ENCODE assay signal across 24 cellular contexts in genomic region chrX:17710836-17711235, GRCh38. TPM values are rescaled to one million over a fixed set of nuclear protein-coding genes. Genes with fewer than 3 reads are reported as not detected.
DNase-seq lines count a peak whose midpoint lies in the region; ATAC-seq and TF ChIP-seq lines count a peak whose summit lies in the region.
"Had no signal": no experiment of that assay in that cellular context is flagged by ENCODE, and none has a peak within 500 bp of the region (broad histone marks: within the 10 kb centered on the region; RNA-seq: fewer than 3 reads in every experiment).

No MANE protein-coding gene starts in this region.

- H4K20me1 ChIP-seq in hepatocyte (ENCODE audit: insufficient read depth, poor library complexity, severe bottlenecking): no peaks in the 10 kb centered on the region

- H3K4me2 ChIP-seq in hepatocyte: no peak overlapping the region
- H3K4me2 ChIP-seq: BLaER1 treated with 17β-estradiol and CSF1 and Interleukin-3, amounts not matched to agents 10 nM and 100 nM had no signal

- TF ChIP-seq CTCF in hepatocyte (IDR thresholded peaks at IDR 0.05; ENCODE audit: poor library complexity): no peak

- H3K27me3 ChIP-seq in adipocyte (replicated peaks; ENCODE audit: control insufficient read depth, insufficient read depth, low read length) (no peaks in the 10 kb centered on the region), hepatocyte (no peaks in the 10 kb centered on the region)

- no peak overlapping the region for H3K9ac ChIP-seq in adipocyte (ENCODE audit: low read length)
- H3K9ac ChIP-seq: BLaER1 treated with 17β-estradiol and CSF1 and Interleukin-3, amounts not matched to agents 10 nM and 100 nM; GM23248 had no signal

- DNase-seq in EH (ENCODE audit: low read depth) (peak; percentile 27), adipocyte (ENCODE audit: low read depth) (peak; percentile 51), hepatocyte (ENCODE audit: low spot score) (peak; percentile 32), renal cortical epithelial cell (ENCODE audit: low read depth) (peak; percentile 43), iPS-NIHi7 (ENCODE audit: extremely low spot score) (no peak)
- DNase-seq in activated CD4-positive, alpha-beta T cell treated with anti-CD3 and anti-CD28 coated beads, Interleukin-2, amount 50 U/mL, for 48 hours: no peak
- DNase-seq in natural killer cell treated with Interleukin-12 subunit alpha and Interleukin-12 subunit beta and Interleukin-15 and Interleukin-18, amount 100 ng/mL, for 72 hours (ENCODE audit: low spot score): no peak
- DNase-seq: CD4-positive, alpha-beta memory T cell; DMS 273 treated with DMSO at 0.1 percent for 48 hours; DMS79 treated with DMSO at 0.1 percent for 48 hours; GM23248; KG1; NCI-H1092; NCI-H1436 treated with DMSO at 0.1 percent for 48 hours; NCI-H1930; NCI-H2227 treated with DMSO at 0.1 percent for 48 hours; NCI-H510A treated with DMSO at 0.1 percent for 48 hours; NCI-H774; NK-92 treated with Interleukin-12 subunit alpha and Interleukin-12 subunit beta, amount 100 ng/mL, for 24 hours had no signal

- no peaks in the 10 kb centered on the region for H3K4me1 Mint-ChIP-seq in natural killer cell treated with Interleukin-12 subunit alpha and Interleukin-12 subunit beta and Interleukin-15 and Interleukin-18, amount 100 ng/mL, for 72 hours (ENCODE audit: low read depth in 2 of 2)

- no peak overlapping the region for H3K4me3 Mint-ChIP-seq in natural killer cell treated with Interleukin-12 subunit alpha and Interleukin-12 subunit beta and Interleukin-15 and Interleukin-18, amount 100 ng/mL, for 72 hours
- H3K4me3 Mint-ChIP-seq: CD4-positive, alpha-beta memory T cell had no signal

- no peaks in the 10 kb centered on the region for H3K9me3 Mint-ChIP-seq in natural killer cell treated with Interleukin-12 subunit alpha and Interleukin-12 subunit beta and Interleukin-15 and Interleukin-18, amount 100 ng/mL, for 72 hours
- H3K9me3 Mint-ChIP-seq: CD4-positive, alpha-beta memory T cell had no signal

- H3K27me3 Mint-ChIP-seq in natural killer cell treated with Interleukin-12 subunit alpha and Interleukin-12 subunit beta and Interleukin-15 and Interleukin-18, amount 100 ng/mL, for 72 hours: peaks cover 11 to 14% of the 10 kb centered on the region in 2 donors
- H3K27me3 Mint-ChIP-seq: CD4-positive, alpha-beta memory T cell had no signal

- H3K9me3 ChIP-seq in adipocyte (ENCODE audit: control insufficient read depth, low read length): no peaks in the 10 kb centered on the region
- no peaks in the 10 kb centered on the region for H3K9me3 ChIP-seq in hepatocyte (ENCODE audit: low read depth)
- H3K9me3 ChIP-seq: BLaER1 treated with 17β-estradiol and CSF1 and Interleukin-3, amounts not matched to agents 10 nM and 100 nM; Caco-2; HAP-1 had no signal

- H3K9me2 ChIP-seq in hepatocyte (replicated peaks; ENCODE audit: insufficient read depth): no peaks in the 10 kb centered on the region

- WGBS in hepatocyte (ENCODE audit: low lambda C conversion rate, missing lambda C conversion rate): 57% methylated on average over 1 of the region's 1 CpG

- no peak for ATAC-seq in natural killer cell treated with Interleukin-12 subunit alpha and Interleukin-12 subunit beta and Interleukin-15 and Interleukin-18, amount 100 ng/mL, for 72 hours
- ATAC-seq: Panc1 had no signal

- H3K79me2 ChIP-seq in hepatocyte: no peaks in the 10 kb centered on the region

- H3K27ac ChIP-seq in hepatocyte: no peak overlapping the region
- H3K27ac ChIP-seq: BLaER1 treated with 17β-estradiol and CSF1 and Interleukin-3, amounts not matched to agents 10 nM and 100 nM; GM23248; HL-60 had no signal

- H3K27ac Mint-ChIP-seq in natural killer cell treated with Interleukin-12 subunit alpha and Interleukin-12 subunit beta and Interleukin-15 and Interleukin-18, amount 100 ng/mL, for 72 hours: no peak overlapping the region
- H3K27ac Mint-ChIP-seq: CD4-positive, alpha-beta memory T cell had no signal

- no peak overlapping the region for H3K4me3 ChIP-seq in adipocyte (ENCODE audit: low read length)
- H3K4me3 ChIP-seq in hepatocyte: no peak overlapping the region
- H3K4me3 ChIP-seq: BLaER1 treated with 17β-estradiol and CSF1 and Interleukin-3, amounts not matched to agents 10 nM and 100 nM; GM23248; HAP-1 had no signal

- H2AFZ ChIP-seq in hepatocyte: no peak overlapping the region
- H2AFZ ChIP-seq: GM23248 had no signal

- H3K4me1 ChIP-seq in adipocyte (ENCODE audit: control insufficient read depth, insufficient read depth, low read length) (peaks cover 13% of the 10 kb centered on the region), hepatocyte (ENCODE audit: insufficient read depth) (no peaks in the 10 kb centered on the region)
- H3K4me1 ChIP-seq: BLaER1 treated with 17β-estradiol and CSF1 and Interleukin-3, amounts not matched to agents 10 nM and 100 nM had no signal

- H3K36me3 ChIP-seq in adipocyte (ENCODE audit: control insufficient read depth, insufficient read depth, low read length, severe bottlenecking): no peaks in the 10 kb centered on the region
- H3K36me3 ChIP-seq in hepatocyte (replicated peaks; ENCODE audit: insufficient read depth, low read depth): no peaks in the 10 kb centered on the region
- H3K36me3 ChIP-seq: BLaER1 treated with 17β-estradiol and CSF1 and Interleukin-3, amounts not matched to agents 10 nM and 100 nM; HAP-1 had no signal

- H3K36me3 Mint-ChIP-seq in natural killer cell treated with Interleukin-12 subunit alpha and Interleukin-12 subunit beta and Interleukin-15 and Interleukin-18, amount 100 ng/mL, for 72 hours: no peaks in the 10 kb centered on the region
- H3K36me3 Mint-ChIP-seq: CD4-positive, alpha-beta memory T cell had no signal

RNA-seq across cellular contexts. Expression of gene SCML1, which starts 26.5 kb away (rescaled TPM):
- total RNA-seq in hepatocyte (21.8 and 23.7 TPM in 2 replicates), renal cortical epithelial cell (3.5 and 4.9 TPM in 2 replicates)
- polyA plus RNA-seq in hepatocyte: 17.0 and 19.1 TPM in 2 replicates
- total RNA-seq in natural killer cell treated with Interleukin-12 subunit alpha and Interleukin-12 subunit beta and Interleukin-15 and Interleukin-18, amount 100 ng/mL, for 72 hours: 1 to 10 TPM in 1 of 2 donors, under 1 TPM in 1; 0.93 to 1.1 TPM

Comparison
In these comparisons a context has a peak if more than half of its experiments do, and no peak if none do; other contexts are left out.
1. DNase-seq: peak in EH (single experiment), adipocyte (single experiment), hepatocyte (single experiment) and renal cortical epithelial cell (single experiment); none in activated CD4-positive, alpha-beta T cell treated with anti-CD3 and anti-CD28 coated beads, Interleukin-2, amount 50 U/mL, for 48 hours (0 of 2), natural killer cell treated with Interleukin-12 subunit alpha and Interleukin-12 subunit beta and Interleukin-15 and Interleukin-18, amount 100 ng/mL, for 72 hours (single experiment) and iPS-NIHi7 (single experiment).